In genomic region chr12:88579941-88580871, GRCh38 we compare ENCODE assay signal across 1 cellular context.
A peak's percentile ranks its signal among the peaks of the same experiment; 100 is the strongest.
TF ChIP-seq lines count a peak whose summit lies in the region.

TSS of gene KITLG (minus strand) at chr12:88580471. CDS start at chr12:88580278, 193 bp downstream.

TF ChIP-seq in HepG2, 621 proteins besides CTCF, POLR2A, EP300 and RAD21 (continued from another document and continues in another):
- TF ChIP-seq MIER2 (CRISPR knock-in tag; IDR thresholded peaks at IDR 0.05) (no peak), ZNF235 (CRISPR knock-in tag; IDR thresholded peaks at IDR 0.05; ENCODE audit: borderline replicate concordance) (no peak), ZMYM2 (CRISPR knock-in tag; IDR thresholded peaks at IDR 0.05) (no peak), ZBTB25 (CRISPR knock-in tag; IDR thresholded peaks at IDR 0.05) (no peak), RERE (CRISPR knock-in tag; IDR thresholded peaks at IDR 0.05; ENCODE audit: low read depth) (no peak), ZNF609 (CRISPR knock-in tag; IDR thresholded peaks at IDR 0.05; ENCODE audit: borderline replicate concordance) (no peak), STAT5B (CRISPR knock-in tag; IDR thresholded peaks at IDR 0.05) (no peak), ZNF354B (CRISPR knock-in tag; IDR thresholded peaks at IDR 0.05) (no peak), PHB2 (IDR thresholded peaks at IDR 0.05; ENCODE audit: partially characterized antibody) (no peak), NR1H2 (CRISPR knock-in tag; IDR thresholded peaks at IDR 0.05; ENCODE audit: borderline replicate concordance, low read depth) (no peak), DMAP1 (CRISPR knock-in tag; IDR thresholded peaks at IDR 0.05) (no peak), HMGA1 (CRISPR knock-in tag; conservative IDR thresholded peaks at IDR 0.05) (no peak), ZNF776 (CRISPR knock-in tag; IDR thresholded peaks at IDR 0.05) (0 out of 2 replicates have a peak, but pooled peaks have one; percentile 19), MXD3 (CRISPR knock-in tag; IDR thresholded peaks at IDR 0.05) (no peak), RBAK (CRISPR knock-in tag; IDR thresholded peaks at IDR 0.05) (no peak), HNRNPL (IDR thresholded peaks at IDR 0.05; ENCODE audit: low read depth, low read length) (0 out of 2 replicates have a peak, but pooled peaks have one; percentile 53), TRAFD1 (CRISPR knock-in tag; IDR thresholded peaks at IDR 0.05; ENCODE audit: borderline replicate concordance) (no peak), KLF11 (CRISPR knock-in tag; IDR thresholded peaks at IDR 0.05) (no peak), SMYD3 (CRISPR knock-in tag; IDR thresholded peaks at IDR 0.05) (no peak), HHEX (CRISPR knock-in tag; IDR thresholded peaks at IDR 0.05) (no peak), REPIN1 (CRISPR knock-in tag; IDR thresholded peaks at IDR 0.05; ENCODE audit: borderline replicate concordance, low read depth) (no peak), TFE3 (CRISPR knock-in tag; IDR thresholded peaks at IDR 0.05) (no peak), ZNF558 (CRISPR knock-in tag; IDR thresholded peaks at IDR 0.05; ENCODE audit: borderline replicate concordance) (0 out of 2 replicates have a peak, but pooled peaks have one; percentile 28), ZNF891 (CRISPR knock-in tag; IDR thresholded peaks at IDR 0.05) (no peak), SCMH1 (CRISPR knock-in tag; IDR thresholded peaks at IDR 0.05; ENCODE audit: borderline replicate concordance) (no peak), HOXA3 (CRISPR knock-in tag; IDR thresholded peaks at IDR 0.05) (no peak; the same call in 1 of the 2 replicates), HOXA7 (CRISPR knock-in tag; IDR thresholded peaks at IDR 0.05) (no peak), GRHL1 (CRISPR knock-in tag; conservative IDR thresholded peaks at IDR 0.05) (no peak), ZNF205 (CRISPR knock-in tag; IDR thresholded peaks at IDR 0.05) (no peak), HCFC1 (IDR thresholded peaks at IDR 0.05; ENCODE audit: low read depth, low read length) (no peak), ZNF407 (CRISPR knock-in tag; IDR thresholded peaks at IDR 0.05; ENCODE audit: not compliant biosample characterization) (no peak)
